ENCODE assay signal across 8 cellular contexts in the genomic region with DNA sequence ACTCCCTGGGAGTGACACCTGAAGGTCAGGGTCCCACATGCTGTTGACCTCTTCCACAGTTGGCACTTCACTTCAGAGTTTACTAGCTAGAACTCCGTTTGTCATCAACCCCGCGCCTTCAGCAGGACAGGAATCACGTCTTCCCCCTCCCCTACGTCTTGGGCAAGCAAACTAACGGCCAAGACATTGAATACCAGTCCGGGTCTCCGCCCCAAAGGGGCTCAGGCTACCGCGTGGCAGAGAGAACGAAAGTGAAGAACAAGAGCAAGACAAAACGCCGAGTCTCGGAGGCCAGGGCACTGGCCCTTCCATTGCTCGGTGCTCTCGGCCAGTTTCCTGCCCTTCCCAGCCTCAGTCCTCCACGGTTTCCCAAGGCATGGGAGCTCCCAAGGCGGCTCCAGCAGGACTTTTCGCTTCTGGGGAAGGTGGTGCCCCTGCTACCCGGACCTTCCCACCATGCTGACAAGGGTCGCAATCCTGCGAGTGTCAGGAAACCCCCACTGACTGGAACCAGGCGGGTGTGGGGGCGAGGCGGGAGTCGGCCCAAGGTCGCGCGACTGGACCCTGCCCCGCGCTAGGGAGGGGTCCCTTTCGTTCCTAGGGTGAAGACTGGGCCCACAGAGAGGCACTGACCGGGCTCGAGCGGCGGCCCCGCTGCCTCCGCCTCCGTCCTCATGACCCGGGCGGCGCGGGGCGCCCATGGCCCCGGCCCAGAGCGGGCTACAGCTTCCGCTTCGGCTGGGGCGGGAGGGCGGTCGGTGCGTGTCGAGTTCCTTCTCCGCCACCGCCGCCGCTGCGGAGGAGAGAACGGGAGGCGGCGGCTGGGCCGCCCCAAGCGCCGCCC. TPM values are rescaled to one million over a fixed set of nuclear protein-coding genes. Genes with fewer than 3 reads are reported as not detected.
DNase-seq lines count a peak whose midpoint lies in the region; ATAC-seq and TF ChIP-seq lines count a peak whose summit lies in the region.

GUCD1 (minus strand) TSS at position 823 of the 844 bp plus-strand sequence; CDS start at position 676, 147 bp downstream.

- H3K9ac ChIP-seq in parathyroid adenoma, result peak within 1 kb of the TSS; percentile 76

- peaks cover 50% of the 10 kb centered on the region for H3K4me1 ChIP-seq in CD4-positive, alpha-beta memory T cell (ENCODE audit: insufficient read depth, low read length)
- no peaks in the 10 kb centered on the region for H3K4me1 ChIP-seq in parathyroid adenoma

- H3K4me3 Mint-ChIP-seq in CD4-positive, alpha-beta memory T cell, result peak within 1 kb of the TSS; percentile 97 to 99 (median 98)
- peak within 1 kb of the TSS; percentile 96 for H3K4me3 Mint-ChIP-seq in activated naive CD4-positive, alpha-beta T cell treated with anti-CD3 and anti-CD28 coated beads, Interleukin-2, amount 10 ng/mL, durations not matched to agents 7 days and 5 days

- H3K27me3 ChIP-seq in CD4-positive, alpha-beta memory T cell (ENCODE audit: insufficient read depth, low read length), result no peaks in the 10 kb centered on the region
- no peaks in the 10 kb centered on the region for H3K27me3 ChIP-seq in parathyroid adenoma (ENCODE audit: control insufficient read depth, insufficient read depth, low read length)

- peaks cover 15 to 53% of the 10 kb centered on the region in 2 donors for H3K36me3 Mint-ChIP-seq in CD4-positive, alpha-beta memory T cell
- peaks cover 42% of the 10 kb centered on the region for H3K36me3 Mint-ChIP-seq in activated naive CD4-positive, alpha-beta T cell treated with anti-CD3 and anti-CD28 coated beads, Interleukin-2, amount 10 ng/mL, durations not matched to agents 7 days and 5 days

- peaks cover 46 to 75% (median 56%) of the 10 kb centered on the region in 4 donors for H3K4me1 Mint-ChIP-seq in CD4-positive, alpha-beta memory T cell
- peaks cover 72% of the 10 kb centered on the region for H3K4me1 Mint-ChIP-seq in activated naive CD4-positive, alpha-beta T cell treated with anti-CD3 and anti-CD28 coated beads, Interleukin-2, amount 10 ng/mL, durations not matched to agents 7 days and 5 days

- peak within 1 kb of the TSS; percentile 97 for H3K4me2 ChIP-seq in parathyroid adenoma (ENCODE audit: low read length)

- CTCF ChIA-PET in CD4-positive, alpha-beta memory T cell (lab: Charles Lee; ENCODE audit: partially characterized antibody), result no interaction called here
- CTCF ChIA-PET in activated naive CD4-positive, alpha-beta T cell treated with anti-CD3 and anti-CD28 coated beads, Interleukin-2, amount 10 ng/mL, durations not matched to agents 7 days and 5 days (lab: Charles Lee), result no interaction called here

- no peaks in the 10 kb centered on the region for H3K9me3 ChIP-seq in CD4-positive, alpha-beta memory T cell (ENCODE audit: control insufficient read depth in 1 of 2, low read length in 2 of 2)
- no peaks in the 10 kb centered on the region for H3K9me3 ChIP-seq in parathyroid adenoma (ENCODE audit: control insufficient read depth, low read length)

- H3K36me3 ChIP-seq in CD4-positive, alpha-beta memory T cell (ENCODE audit: insufficient read depth, low read length), result peaks cover 28% of the 10 kb centered on the region
- H3K36me3 ChIP-seq in parathyroid adenoma (ENCODE audit: control insufficient read depth, insufficient read depth, low read length), result no peaks in the 10 kb centered on the region

- peak in 2 of 5 donors; percentile 30 to 48 for DNase-seq in CD4-positive, alpha-beta memory T cell
- peak; percentile 27 for DNase-seq in NOMO-1 treated with DMSO at 0.1 percent for 48 hours (lab: John Stamatoyannopoulos, UW; ENCODE audit: unreplicated experiment)
- peak; percentile 59 for DNase-seq in activated naive CD4-positive, alpha-beta T cell treated with anti-CD3 and anti-CD28 coated beads, Interleukin-2, amount 10 ng/mL, durations not matched to agents 7 days and 5 days
- peak; percentile 74 for DNase-seq in Right ventricle myocardium inferior (ENCODE audit: missing footprints)
- no peak for DNase-seq in effector CD4-positive, alpha-beta T cell
- no peak for DNase-seq in NCI-H2029 (lab: John Stamatoyannopoulos, UW)

- H3K9me3 Mint-ChIP-seq in CD4-positive, alpha-beta memory T cell, result no peaks in the 10 kb centered on the region
- H3K9me3 Mint-ChIP-seq in activated naive CD4-positive, alpha-beta T cell treated with anti-CD3 and anti-CD28 coated beads, Interleukin-2, amount 10 ng/mL, durations not matched to agents 7 days and 5 days, result no peaks in the 10 kb centered on the region

- TF ChIP-seq CTCF in parathyroid adenoma (IDR thresholded peaks at IDR 0.05), result no peak

- POLR2A ChIA-PET in CD4-positive, alpha-beta memory T cell (lab: Charles Lee; ENCODE audit: partially characterized antibody), result interaction anchor here (0.6 to 3.2 kb wide), 16 partner anchors 10 to 1485 kb away, joined by 3 to 25 read pairs (median 3); partner anchors contain the start of genes ADORA2A, GNAZ, MIF and SLC2A11

- peak within 1 kb of the TSS; percentile 100 for H2AFZ ChIP-seq in parathyroid adenoma

- intact Hi-C loops in CD4-positive, alpha-beta memory T cell (cut with micrococcal nuclease), result loop anchor here (1.0 to 10.0 kb wide), 4 partner anchors 53 to 1410 kb away; partner anchors contain the start of genes MIF, RAB36 and RSPH14
- intact Hi-C loops in Right ventricle myocardium inferior (cut with DNase I), result no loop called here

- H3K79me2 ChIP-seq in parathyroid adenoma, result peaks cover 24% of the 10 kb centered on the region

- peak within 1 kb of the TSS; percentile 76 to 100 for H3K4me3 ChIP-seq in CD4-positive, alpha-beta memory T cell (ENCODE audit: low read length in 2 of 2)
- H3K4me3 ChIP-seq in parathyroid adenoma (ENCODE audit: low read depth, low read length), result peak within 1 kb of the TSS; percentile 98

- H3K27ac Mint-ChIP-seq in CD4-positive, alpha-beta memory T cell, result peak within 1 kb of the TSS; percentile 95 to 99 (median 99)
- H3K27ac Mint-ChIP-seq in activated naive CD4-positive, alpha-beta T cell treated with anti-CD3 and anti-CD28 coated beads, Interleukin-2, amount 10 ng/mL, durations not matched to agents 7 days and 5 days, result peak within 1 kb of the TSS; percentile 99

- ATAC-seq in GM21515 (IDR thresholded peaks at IDR 0.05; ENCODE audit: unreplicated experiment) (peak; percentile 2), Right ventricle myocardium inferior (no peak)

- peak within 1 kb of the TSS; percentile 87 for H3K27ac ChIP-seq in CD4-positive, alpha-beta memory T cell (ENCODE audit: low read depth, low read length)
- H3K27ac ChIP-seq in parathyroid adenoma, result peak within 1 kb of the TSS; percentile 99

- H3K27me3 Mint-ChIP-seq in CD4-positive, alpha-beta memory T cell, result no peaks in the 10 kb centered on the region
- H3K27me3 Mint-ChIP-seq in activated naive CD4-positive, alpha-beta T cell treated with anti-CD3 and anti-CD28 coated beads, Interleukin-2, amount 10 ng/mL, durations not matched to agents 7 days and 5 days, result no peaks in the 10 kb centered on the region

RNA-seq across cellular contexts. Expression of gene GUCD1, which starts in this region (rescaled TPM):
- 10 to 100 TPM; 65.0 to 65.5 TPM for total RNA-seq in CD4-positive, alpha-beta memory T cell
- 10 to 100 TPM; 44.2 to 47.3 TPM for polyA plus RNA-seq in CD4-positive, alpha-beta memory T cell
- 266 TPM for total RNA-seq in Right ventricle myocardium inferior

Comparison
In these comparisons a context has a peak if more than half of its experiments do, and no peak if none do; other contexts are left out.
1. DNase-seq: peak in NOMO-1 treated with DMSO at 0.1 percent for 48 hours (single experiment), activated naive CD4-positive, alpha-beta T cell treated with anti-CD3 and anti-CD28 coated beads, Interleukin-2, amount 10 ng/mL, durations not matched to agents 7 days and 5 days (single experiment) and Right ventricle myocardium inferior (single experiment); none in effector CD4-positive, alpha-beta T cell (single experiment) and NCI-H2029 (single experiment).